14 cellular contexts compared by ENCODE assay signal in genomic region chr2:128661955-128662564, GRCh38.
DNase-seq lines count a peak whose midpoint lies in the region; ATAC-seq and TF ChIP-seq lines count a peak whose summit lies in the region.
"Had no signal": no experiment of that assay in that cellular context is flagged by ENCODE, and none has a peak within 500 bp of the region (broad histone marks: within the 10 kb centered on the region; RNA-seq: fewer than 3 reads in every experiment).

No MANE protein-coding gene starts in this region.

- intact Hi-C loops in gastrocnemius medialis (cut with DNase I; ENCODE audit: low total_unique reads), result no loop called here

- no peaks in the 10 kb centered on the region for H3K9me3 Mint-ChIP-seq in activated T-helper 17 cell treated with anti-CD3 and anti-CD28 coated beads, Interleukin-2, amount 50 U/mL, for 72 hours
- H3K9me3 Mint-ChIP-seq: CD8-positive, alpha-beta T cell had no signal

- H3K36me3 Mint-ChIP-seq in activated T-helper 17 cell treated with anti-CD3 and anti-CD28 coated beads, Interleukin-2, amount 50 U/mL, for 72 hours (ENCODE audit: low read depth), result no peaks in the 10 kb centered on the region
- H3K36me3 Mint-ChIP-seq: CD8-positive, alpha-beta T cell had no signal

- ATAC-seq in activated T-helper 17 cell treated with anti-CD3 and anti-CD28 coated beads, Interleukin-2, amount 50 U/mL, for 72 hours (replicated peaks), result peak; percentile 11
- ATAC-seq in gastrocnemius medialis, result no peak
- ATAC-seq: CD8-positive, alpha-beta T cell; PC-3 had no signal

- no peak overlapping the region for H3K27ac Mint-ChIP-seq in activated T-helper 17 cell treated with anti-CD3 and anti-CD28 coated beads, Interleukin-2, amount 50 U/mL, for 72 hours
- H3K27ac Mint-ChIP-seq: CD8-positive, alpha-beta T cell had no signal

- H3K27ac ChIP-seq in suprapubic skin (no peak overlapping the region), gastrocnemius medialis (no peak overlapping the region)

- H3K36me3 ChIP-seq in suprapubic skin (no peaks in the 10 kb centered on the region), gastrocnemius medialis (no peaks in the 10 kb centered on the region)

- no peak for TF ChIP-seq EP300 in suprapubic skin (IDR thresholded peaks at IDR 0.05)

- peak; percentile 65 for DNase-seq in GDM1 (lab: John Stamatoyannopoulos, UW)
- peak; percentile 62 for DNase-seq in mesenteric fat pad (ENCODE audit: low spot score)
- peak; percentile 16 to 50 for DNase-seq in suprapubic skin (ENCODE audit: low spot score in 2 of 2)
- DNase-seq in NCI-H1930 (lab: John Stamatoyannopoulos, UW), result no peak
- no peak for DNase-seq in gastrocnemius medialis
- no peak for DNase-seq in NCI-H446 (lab: John Stamatoyannopoulos, UW)
- DNase-seq: DMS79 treated with DMSO at 0.1 percent for 48 hours, GOT3, NCI-H1092, NCI-H345, NCI-H69, PC-3 had no signal

- in situ Hi-C loops in gastrocnemius medialis (cut with MboI; ENCODE audit: low sequenced_read_pairs in 4 of 4), result no loop called here

- TF ChIP-seq POLR2A in suprapubic skin (IDR thresholded peaks at IDR 0.05) (no peak), gastrocnemius medialis (IDR thresholded peaks at IDR 0.05) (no peak)

- H3K27me3 Mint-ChIP-seq in activated T-helper 17 cell treated with anti-CD3 and anti-CD28 coated beads, Interleukin-2, amount 50 U/mL, for 72 hours, result peaks cover 45% of the 10 kb centered on the region

- no peak overlapping the region for H3K4me3 Mint-ChIP-seq in activated T-helper 17 cell treated with anti-CD3 and anti-CD28 coated beads, Interleukin-2, amount 50 U/mL, for 72 hours
- H3K4me3 Mint-ChIP-seq: CD8-positive, alpha-beta T cell had no signal

- H3K4me3 ChIP-seq in suprapubic skin (no peak overlapping the region), gastrocnemius medialis (no peak overlapping the region)

- no peak for TF ChIP-seq CTCF in suprapubic skin (IDR thresholded peaks at IDR 0.05)
- TF ChIP-seq CTCF in gastrocnemius medialis (IDR thresholded peaks at IDR 0.05 in 4 of 5, conservative IDR thresholded peaks at IDR 0.05 in 1 of 5), result no peak

- H3K4me1 Mint-ChIP-seq in activated T-helper 17 cell treated with anti-CD3 and anti-CD28 coated beads, Interleukin-2, amount 50 U/mL, for 72 hours, result no peaks in the 10 kb centered on the region

- peaks cover 3% of the 10 kb centered on the region for H3K27me3 ChIP-seq in suprapubic skin
- no peaks in the 10 kb centered on the region for H3K27me3 ChIP-seq in gastrocnemius medialis

- H3K4me1 ChIP-seq in suprapubic skin, result no peaks in the 10 kb centered on the region
- H3K4me1 ChIP-seq in gastrocnemius medialis, result no peaks in the 10 kb centered on the region

- 73% methylated on average over 8 of the region's 8 CpGs for WGBS in suprapubic skin

- no peaks in the 10 kb centered on the region for H3K9me3 ChIP-seq in suprapubic skin
- H3K9me3 ChIP-seq in gastrocnemius medialis, result no peaks in the 10 kb centered on the region

Comparison
In these comparisons a context has a peak if more than half of its experiments do, and no peak if none do; other contexts are left out.
1. DNase-seq: peak in GDM1 (single experiment), mesenteric fat pad (single experiment) and suprapubic skin (2 of 2); none in NCI-H1930 (0 of 2), gastrocnemius medialis (0 of 2) and NCI-H446 (0 of 2).